ENCODE assay signal across 20 cellular contexts in genomic region chr22:33504941-33505647, GRCh38.
"Had no signal": no experiment of that assay in that cellular context is flagged by ENCODE, and none has a peak within 500 bp of the region (broad histone marks: within the 10 kb centered on the region; RNA-seq: fewer than 3 reads in every experiment).

No MANE protein-coding gene starts in this region.

- H3K27me3 Mint-ChIP-seq: dendritic cell treated with granulocyte-macrophage colony-stimulating factor and Interleukin-4, amounts not matched to agents 40 ng/mL and 50 ng/mL, for 4 days had no signal

- H3K4me3 ChIP-seq: heart right ventricle, left ventricle myocardium inferior, lung, right atrium auricular region, stomach, thoracic aorta, transverse colon had no signal

- H3K4me1 ChIP-seq: foreskin keratinocyte had no signal

- H3K9me3 ChIP-seq: heart right ventricle, left ventricle myocardium inferior, right atrium auricular region, stomach, thoracic aorta, transverse colon had no signal

- FAIRE-seq: colon, small intestine had no signal

- ATAC-seq: foreskin keratinocyte had no signal

- H3K27ac ChIP-seq: foreskin keratinocyte, heart right ventricle, left ventricle myocardium inferior, right atrium auricular region, stomach, thoracic aorta, transverse colon had no signal

- H3K27me3 ChIP-seq: foreskin keratinocyte, heart right ventricle, right atrium auricular region, stomach, transverse colon had no signal

- DNase-seq: cerebellar nuclear complex; foreskin keratinocyte; heart right ventricle; hypothalamus; islet precursor cell; left ventricle myocardium inferior; mesendoderm; naive B cell; posterior cingulate gyrus; small intestine; stimulated activated CD4-positive, alpha-beta T cell treated with anti-CD3 and anti-CD28 coated beads, Interleukin-12 subunit alpha, Interleukin-12 subunit beta, amount 100 ng/mL, for 4 hours; stimulated activated naive CD4-positive, alpha-beta T cell; stomach; transverse colon had no signal

- H3K27ac Mint-ChIP-seq: dendritic cell treated with granulocyte-macrophage colony-stimulating factor and Interleukin-4, amounts not matched to agents 40 ng/mL and 50 ng/mL, for 4 days; nephron had no signal

- H3K36me3 ChIP-seq: heart right ventricle, left ventricle myocardium inferior, right atrium auricular region, stomach, thoracic aorta, transverse colon had no signal

- H3K9me3 Mint-ChIP-seq: dendritic cell treated with granulocyte-macrophage colony-stimulating factor and Interleukin-4, amounts not matched to agents 40 ng/mL and 50 ng/mL, for 4 days; naive B cell; nephron had no signal

- H3K36me3 Mint-ChIP-seq: naive B cell had no signal

- H3K4me3 Mint-ChIP-seq: dendritic cell treated with granulocyte-macrophage colony-stimulating factor and Interleukin-4, amounts not matched to agents 40 ng/mL and 50 ng/mL, for 4 days; naive B cell; nephron had no signal
